ENCODE assay signal across 23 cellular contexts in genomic region chr15:81095690-81096365, GRCh38. TPM values are rescaled to one million over a fixed set of nuclear protein-coding genes. Genes with fewer than 3 reads are reported as not detected.
"Had no signal": no experiment of that assay in that cellular context is flagged by ENCODE, and none has a peak within 500 bp of the region (broad histone marks: within the 10 kb centered on the region; RNA-seq: fewer than 3 reads in every experiment).

No MANE protein-coding gene starts in this region.

- H3K27ac ChIP-seq: thoracic aorta had no signal

- H3K9me3 ChIP-seq: heart right ventricle, thoracic aorta had no signal

- H3K4me3 ChIP-seq: heart right ventricle, lung, thoracic aorta had no signal

- ATAC-seq: heart right ventricle; left cardiac atrium; stimulated activated naive B cell treated with anti-CD40 and anti-IgM and Interleukin-4, amounts not matched to agents 10 μg/mL and 1 μg/mL and 100 μg/mL, for 72 hours had no signal

- DNase-seq: activated CD4-positive, alpha-beta T cell treated with anti-CD3 and anti-CD28 coated beads for 4 hours; activated CD4-positive, alpha-beta T cell treated with anti-CD3 and anti-CD28 coated beads, Interleukin-2, amount 50 U/mL, for 48 hours; activated CD4-positive, CD25-positive, alpha-beta regulatory T cell; activated CD8-positive, alpha-beta memory T cell treated with anti-CD3 and anti-CD28 coated beads, Interleukin-2, amount 50 U/mL, for 48 hours; activated naive CD4-positive, alpha-beta T cell treated with anti-CD3 and anti-CD28 coated beads, Interleukin-2, amount 10 ng/mL, durations not matched to agents 7 days and 5 days; activated T-cell treated with anti-CD3 and anti-CD28 coated beads, Interleukin-2, amount 50 U/mL, for 48 hours; amygdala; cerebellar nuclear complex; cortex of kidney; endodermal cell; heart right ventricle; islet precursor cell; left cardiac atrium; naive B cell; posterior cingulate gyrus; stimulated activated CD4-positive, alpha-beta T cell treated with anti-CD3 and anti-CD28 coated beads, Interleukin-2, amount 100 ng/mL, for 48 hours; stimulated activated CD8-positive, alpha-beta memory T cell treated with anti-CD3 and anti-CD28 coated beads, Interleukin-4, amount 100 ng/mL, for 48 hours; stimulated activated naive B cell treated with anti-CD40 and anti-IgM and Interleukin-4, amounts not matched to agents 10 μg/mL and 1 μg/mL and 100 μg/mL, for 72 hours had no signal

- H3K27me3 ChIP-seq: heart right ventricle had no signal

- H3K36me3 ChIP-seq: heart right ventricle, thoracic aorta had no signal

RNA-seq across cellular contexts. Expression of gene CFAP161, which starts 38.2 kb away (rescaled TPM):
- total RNA-seq: activated CD8-positive, alpha-beta memory T cell treated with anti-CD3 and anti-CD28 coated beads for 36 hours; endodermal cell; renal cortical epithelial cell; T-helper 2 cell treated with Interferon-gamma antibody and Interleukin-4, amounts not matched to agents 100 ng/mL and 5 ng/mL, for 36 hours had no signal
